In the genomic region with DNA sequence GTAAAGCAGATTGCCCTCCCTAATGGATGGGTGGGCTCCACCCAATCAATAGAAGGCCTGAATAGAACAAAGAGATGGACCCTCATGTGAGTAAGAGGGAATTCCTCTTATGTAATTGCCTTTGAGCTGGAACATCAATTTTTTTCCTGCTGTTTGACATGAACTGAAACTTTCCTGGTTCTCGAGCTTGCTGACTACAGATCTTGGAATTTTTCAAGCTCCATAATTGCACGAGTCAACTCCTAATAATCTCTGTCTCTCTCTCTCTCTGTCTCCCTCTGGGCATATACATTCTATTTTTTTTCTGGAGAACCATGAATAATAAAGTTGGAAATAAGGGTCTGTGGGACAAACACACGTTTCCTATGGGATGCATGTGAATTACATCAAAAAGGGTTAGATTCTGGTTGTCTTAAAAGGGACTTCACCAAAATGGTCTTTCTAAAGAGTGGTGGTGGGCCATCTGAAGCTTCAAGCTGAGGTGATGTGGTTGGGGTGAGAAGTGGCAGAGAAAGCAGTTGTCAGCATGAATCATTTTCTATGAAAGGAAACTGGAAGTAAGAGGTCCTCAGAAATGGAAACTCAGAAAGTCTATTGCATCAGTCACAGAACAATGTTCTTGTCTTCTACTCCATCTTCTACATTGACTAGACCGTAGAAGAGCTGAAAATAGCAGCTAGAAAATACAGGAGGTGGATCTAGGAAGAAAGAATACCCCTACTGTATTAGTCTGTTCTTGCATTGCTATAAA, we compare ENCODE assay signal across 8 cellular contexts. TPM values are rescaled to one million over a fixed set of nuclear protein-coding genes. Genes with fewer than 3 reads are reported as not detected.
DNase-seq lines count a peak whose midpoint lies in the region; ATAC-seq and TF ChIP-seq lines count a peak whose summit lies in the region.

No MANE protein-coding gene starts in this region.

- no peak overlapping the region for H3K4me3 ChIP-seq in upper lobe of right lung

- POLR2A ChIA-PET in activated naive CD8-positive, alpha-beta T cell treated with anti-CD3 and anti-CD28 coated beads, Interleukin-2, amount 10 ng/mL, durations not matched to agents 7 days and 5 days (lab: Charles Lee), result interaction anchor here (1.0 to 1.5 kb wide), 2 partner anchors 47 to 51 kb away, joined by 7 to 8 read pairs; a partner anchor contains a TSS

- H3K4me3 Mint-ChIP-seq in activated naive CD8-positive, alpha-beta T cell treated with anti-CD3 and anti-CD28 coated beads, Interleukin-2, amount 10 ng/mL, durations not matched to agents 7 days and 5 days, result peak overlapping the region; percentile 62

- no peaks in the 10 kb centered on the region for H3K36me3 ChIP-seq in upper lobe of right lung

- no peaks in the 10 kb centered on the region for H3K9me3 ChIP-seq in upper lobe of right lung

- H3K27ac Mint-ChIP-seq in activated naive CD8-positive, alpha-beta T cell treated with anti-CD3 and anti-CD28 coated beads, Interleukin-2, amount 10 ng/mL, durations not matched to agents 7 days and 5 days, result peak overlapping the region; percentile 94

- ATAC-seq in left ventricle myocardium superior (peak; percentile 12), left cardiac atrium (no peak), HG03460 (IDR thresholded peaks at IDR 0.05; ENCODE audit: unreplicated experiment) (peak; percentile 79), upper lobe of right lung (peak; percentile 28)
- peak; percentile 88 for ATAC-seq in activated naive CD8-positive, alpha-beta T cell treated with anti-CD3 and anti-CD28 coated beads, Interleukin-2, amount 10 ng/mL, durations not matched to agents 7 days and 5 days (ENCODE audit: low read depth)

- H3K4me1 ChIP-seq in upper lobe of right lung, result no peaks in the 10 kb centered on the region

- no peaks in the 10 kb centered on the region for H3K27me3 Mint-ChIP-seq in activated naive CD8-positive, alpha-beta T cell treated with anti-CD3 and anti-CD28 coated beads, Interleukin-2, amount 10 ng/mL, durations not matched to agents 7 days and 5 days

- intact Hi-C loops in left ventricle myocardium superior (cut with micrococcal nuclease) (no loop called here), left cardiac atrium (cut with DNase I) (no loop called here), upper lobe of right lung (cut with DNase I) (loop anchor here (10.0 kb wide), 1 partner anchor 294 kb away; no protein-coding TSS in a partner anchor)

- DNase-seq in left ventricle myocardium superior, result no peak
- no peak for DNase-seq in left cardiac atrium
- no peak for DNase-seq in activated naive CD8-positive, alpha-beta T cell treated with anti-CD3 and anti-CD28 coated beads, Interleukin-2, amount 10 ng/mL, durations not matched to agents 7 days and 5 days
- no peak for DNase-seq in upper lobe of right lung
- DNase-seq in NCI-H2081 (lab: John Stamatoyannopoulos, UW), result no peak
- DNase-seq in H4 (ENCODE audit: low spot score), result no peak
- no peak for DNase-seq in HT-29 (ENCODE audit: low spot score)

- H3K9me3 Mint-ChIP-seq in activated naive CD8-positive, alpha-beta T cell treated with anti-CD3 and anti-CD28 coated beads, Interleukin-2, amount 10 ng/mL, durations not matched to agents 7 days and 5 days, result peaks cover 6% of the 10 kb centered on the region

- H3K27ac ChIP-seq in upper lobe of right lung, result no peak overlapping the region

- peaks cover 17% of the 10 kb centered on the region for H3K36me3 Mint-ChIP-seq in activated naive CD8-positive, alpha-beta T cell treated with anti-CD3 and anti-CD28 coated beads, Interleukin-2, amount 10 ng/mL, durations not matched to agents 7 days and 5 days

- no peaks in the 10 kb centered on the region for H3K27me3 ChIP-seq in upper lobe of right lung

- no peak for TF ChIP-seq CTCF in upper lobe of right lung (IDR thresholded peaks at IDR 0.05)

- peaks cover 30% of the 10 kb centered on the region for H3K4me1 Mint-ChIP-seq in activated naive CD8-positive, alpha-beta T cell treated with anti-CD3 and anti-CD28 coated beads, Interleukin-2, amount 10 ng/mL, durations not matched to agents 7 days and 5 days

RNA-seq across cellular contexts. Expression of a gene that starts 47.0 kb away (rescaled TPM):
- total RNA-seq in left ventricle myocardium superior, result 59.5 TPM
- 10 to 100 TPM; 25.6 to 35.4 TPM for total RNA-seq in left cardiac atrium
- total RNA-seq in activated naive CD8-positive, alpha-beta T cell treated with anti-CD3 and anti-CD28 coated beads, Interleukin-2, amount 10 ng/mL, durations not matched to agents 7 days and 5 days, result 1 to 10 TPM; 2.3 to 2.6 TPM
- 7.4 TPM for total RNA-seq in upper lobe of right lung
- 12.8 and 15.5 TPM in 2 replicates for total RNA-seq in H4 (2014; rRNA removed; shearing (Covaris generic))
- 5.7 and 7.9 TPM in 2 replicates for total RNA-seq in HT-29 (2014; rRNA removed; shearing (Covaris generic))

RNA-seq across cellular contexts. Expression of a gene that starts 51.3 kb away (rescaled TPM):
- total RNA-seq in left ventricle myocardium superior (34.7 TPM), left cardiac atrium (10 to 100 TPM; 27.8 to 34.6 TPM), upper lobe of right lung (65.7 TPM)
- 100 to 1,000 TPM in 1 of 2 experiments, 10 to 100 TPM in 1; 95.3 to 102 TPM for total RNA-seq in activated naive CD8-positive, alpha-beta T cell treated with anti-CD3 and anti-CD28 coated beads, Interleukin-2, amount 10 ng/mL, durations not matched to agents 7 days and 5 days
- total RNA-seq in H4 (2014; rRNA removed; shearing (Covaris generic)), result 21.9 and 25.5 TPM in 2 replicates
- 26.3 and 27.3 TPM in 2 replicates for total RNA-seq in HT-29 (2014; rRNA removed; shearing (Covaris generic))

Comparison
In these comparisons a context has a peak if more than half of its experiments do, and no peak if none do; other contexts are left out.
1. ATAC-seq: peak in left ventricle myocardium superior (single experiment), HG03460 (single experiment), activated naive CD8-positive, alpha-beta T cell treated with anti-CD3 and anti-CD28 coated beads, Interleukin-2, amount 10 ng/mL, durations not matched to agents 7 days and 5 days (single experiment) and upper lobe of right lung (single experiment); none in left cardiac atrium (0 of 2).